ENCODE assay signal across 18 cellular contexts in genomic region chr15:67130166-67130565, GRCh38.
DNase-seq lines count a peak whose midpoint lies in the region; ATAC-seq and TF ChIP-seq lines count a peak whose summit lies in the region.
"Had no signal": no experiment of that assay in that cellular context is flagged by ENCODE, and none has a peak within 500 bp of the region (broad histone marks: within the 10 kb centered on the region; RNA-seq: fewer than 3 reads in every experiment).

No MANE protein-coding gene starts in this region.

- peak overlapping the region; percentile 23 for H3K27ac Mint-ChIP-seq in MCF 10A (ENCODE audit: low read depth, unreplicated experiment)
- peak overlapping the region; percentile 99 for H3K27ac Mint-ChIP-seq in activated T-helper 17 cell treated with anti-CD3 and anti-CD28 coated beads, Interleukin-2, amount 50 U/mL, for 72 hours
- H3K27ac Mint-ChIP-seq in natural killer cell: peak overlapping the region; percentile 100
- no peak overlapping the region for H3K27ac Mint-ChIP-seq in HFFc6

- no peaks in the 10 kb centered on the region for H3K9me3 Mint-ChIP-seq in MCF 10A (ENCODE audit: unreplicated experiment)
- no peaks in the 10 kb centered on the region for H3K9me3 Mint-ChIP-seq in activated T-helper 17 cell treated with anti-CD3 and anti-CD28 coated beads, Interleukin-2, amount 50 U/mL, for 72 hours
- no peaks in the 10 kb centered on the region for H3K9me3 Mint-ChIP-seq in natural killer cell
- H3K9me3 Mint-ChIP-seq in HFFc6: no peaks in the 10 kb centered on the region
- H3K9me3 Mint-ChIP-seq: activated naive CD4-positive, alpha-beta T cell treated with anti-CD3 and anti-CD28 coated beads, Interleukin-2, amount 50 U/mL, for 72 hours had no signal

- intact Hi-C loops in MCF 10A (cut with micrococcal nuclease) (no loop called here), mammary epithelial cell (cut with micrococcal nuclease) (no loop called here), natural killer cell (cut with micrococcal nuclease) (loop anchor here (5.0 kb wide), 1 partner anchor 47 kb away; no protein-coding TSS in a partner anchor)

- no peak overlapping the region for H3K4me2 ChIP-seq in mammary epithelial cell (ENCODE audit: insufficient read depth, low read depth, low read length)

- in situ Hi-C loops in mammary epithelial cell (cut with MboI; ENCODE audit: low sequenced_read_pairs in 2 of 2): no loop called here

- H3K27me3 ChIP-seq in mammary epithelial cell (ENCODE audit: insufficient read depth, low read length): no peaks in the 10 kb centered on the region
- H3K27me3 ChIP-seq: SJCRH30, upper lobe of left lung had no signal

- DNase-seq in MCF 10A (ENCODE audit: unreplicated experiment): no peak
- no peak for DNase-seq in mammary epithelial cell
- no peak for DNase-seq in natural killer cell
- no peak for DNase-seq in DMS 273 (lab: John Stamatoyannopoulos, UW; ENCODE audit: unreplicated experiment)
- DNase-seq in NCI-H2081 treated with DMSO at 0.1 percent for 48 hours (lab: John Stamatoyannopoulos, UW): no peak
- no peak for DNase-seq in HFFc6
- no peak for DNase-seq in Ammon's horn (ENCODE audit: low spot score)
- DNase-seq: activated CD4-positive, alpha-beta T cell treated with anti-CD3 and anti-CD28 coated beads for 36 hours; activated T-cell treated with anti-CD3 and anti-CD28 coated beads for 4 hours; NCI-H2029 treated with DMSO at 0.1 percent for 48 hours; NCI-H524; SJCRH30; stimulated activated naive CD4-positive, alpha-beta T cell treated with Interleukin-2 at 50 U/mL for 16 hours had no signal

- 94% methylated on average over 11 of the region's 12 CpGs for whole genome bisulfite sequencing in mammary epithelial cell (ENCODE audit: low coverage, missing lambda C conversion rate)

- peaks cover 3% of the 10 kb centered on the region for H3K36me3 ChIP-seq in mammary epithelial cell (ENCODE audit: insufficient read depth, low read length)
- H3K36me3 ChIP-seq: upper lobe of left lung had no signal

- H3K27me3 Mint-ChIP-seq in MCF 10A (ENCODE audit: insufficient read depth, unreplicated experiment) (no peaks in the 10 kb centered on the region), natural killer cell (ENCODE audit: low read depth in 2 of 2) (no peaks in the 10 kb centered on the region), HFFc6 (ENCODE audit: insufficient read depth) (peaks cover 15% of the 10 kb centered on the region)
- no peaks in the 10 kb centered on the region for H3K27me3 Mint-ChIP-seq in activated T-helper 17 cell treated with anti-CD3 and anti-CD28 coated beads, Interleukin-2, amount 50 U/mL, for 72 hours
- H3K27me3 Mint-ChIP-seq: activated CD4-positive, alpha-beta T cell treated with anti-CD3 and anti-CD28 coated beads for 36 hours had no signal

- ATAC-seq in activated T-helper 17 cell treated with anti-CD3 and anti-CD28 coated beads, Interleukin-2, amount 50 U/mL, for 72 hours (replicated peaks): no peak
- ATAC-seq in natural killer cell: no peak
- ATAC-seq: activated CD4-positive, alpha-beta T cell treated with anti-CD3 and anti-CD28 coated beads for 36 hours; activated naive CD4-positive, alpha-beta T cell treated with anti-CD3 and anti-CD28 coated beads, Interleukin-2, amount 50 U/mL, for 72 hours; GM12878; K562 had no signal

- H3K79me2 ChIP-seq in mammary epithelial cell (ENCODE audit: insufficient read depth, low read length): peaks cover 86% of the 10 kb centered on the region

- no peak overlapping the region for H3K9ac ChIP-seq in mammary epithelial cell (ENCODE audit: insufficient read depth, low read length)

- BruUV-seq in MCF 10A (replicated peaks; lab: Mats Ljungman, UMichigan) (no TSS peak), mammary epithelial cell (replicated peaks; lab: Mats Ljungman, UMichigan) (no TSS peak)

- peaks cover 60% of the 10 kb centered on the region for H3K4me1 ChIP-seq in mammary epithelial cell (ENCODE audit: insufficient read depth, low read length)

- dilution Hi-C loops in mammary epithelial cell (cut with HindIII; ENCODE audit: low sequenced_read_pairs): no loop called here

- POLR2A ChIA-PET in MCF 10A (lab: Yijun Ruan, JAX): interaction anchor here (0.6 to 4.5 kb wide), 2 partner anchors 12 to 49 kb away, joined by 3 to 20 read pairs; no protein-coding TSS in a partner anchor

- H3K9me3 ChIP-seq in mammary epithelial cell (replicated peaks; ENCODE audit: insufficient read depth, low read length): no peaks in the 10 kb centered on the region
- H3K9me3 ChIP-seq: SJCRH30, upper lobe of left lung had no signal

- CTCF ChIA-PET in MCF 10A (lab: Yijun Ruan, JAX) (interaction anchor here (0.9 kb wide), 1 partner anchor 12 kb away, joined by 3 read pairs; no protein-coding TSS in a partner anchor), mammary epithelial cell (lab: Charles Lee; ENCODE audit: low non-redundant PET) (no interaction called here)

- peaks cover 13% of the 10 kb centered on the region for H3K36me3 Mint-ChIP-seq in MCF 10A (ENCODE audit: insufficient read depth, unreplicated experiment)
- peaks cover 55% of the 10 kb centered on the region for H3K36me3 Mint-ChIP-seq in activated T-helper 17 cell treated with anti-CD3 and anti-CD28 coated beads, Interleukin-2, amount 50 U/mL, for 72 hours (ENCODE audit: low read depth)
- peaks cover 6% of the 10 kb centered on the region for H3K36me3 Mint-ChIP-seq in natural killer cell
- H3K36me3 Mint-ChIP-seq in HFFc6 (ENCODE audit: low read depth): peaks cover 58% of the 10 kb centered on the region

- H4K20me1 ChIP-seq in mammary epithelial cell (ENCODE audit: insufficient read depth, low read length): no peaks in the 10 kb centered on the region

- no peak overlapping the region for H2AFZ ChIP-seq in mammary epithelial cell (ENCODE audit: low read depth, low read length)

- no peak overlapping the region for H3K27ac ChIP-seq in mammary epithelial cell (ENCODE audit: insufficient read depth, low read depth, low read length)
- H3K27ac ChIP-seq: SJCRH30, upper lobe of left lung had no signal

- TF ChIP-seq CTCF in MCF 10A (IDR thresholded peaks at IDR 0.05; ENCODE audit: unreplicated experiment) (no peak), mammary epithelial cell (conservative IDR thresholded peaks at IDR 0.05 in 1 of 2, IDR thresholded peaks at IDR 0.05 in 1 of 2; ENCODE audit: extremely low read depth in 1 of 2, insufficient read depth in 1 of 2, low read depth in 1 of 2, low read length in 2 of 2) (no peak), natural killer cell (IDR thresholded peaks at IDR 0.05) (no peak), HFFc6 (IDR thresholded peaks at IDR 0.05) (no peak)

- H3K4me3 Mint-ChIP-seq in MCF 10A (ENCODE audit: unreplicated experiment) (no peak overlapping the region), natural killer cell (no peak overlapping the region), HFFc6 (no peak overlapping the region)
- H3K4me3 Mint-ChIP-seq in activated T-helper 17 cell treated with anti-CD3 and anti-CD28 coated beads, Interleukin-2, amount 50 U/mL, for 72 hours: peak overlapping the region; percentile 99
- H3K4me3 Mint-ChIP-seq: activated CD4-positive, alpha-beta T cell treated with anti-CD3 and anti-CD28 coated beads for 36 hours had no signal

- H3K4me3 ChIP-seq in mammary epithelial cell (replicated peaks in 1 of 3; ENCODE audit: insufficient read depth in 1 of 3, low read depth in 2 of 3, low read length in 3 of 3): no peak overlapping the region
- H3K4me3 ChIP-seq: GM12878, K562, SJCRH30, upper lobe of left lung had no signal

- H3K4me1 Mint-ChIP-seq in MCF 10A (ENCODE audit: insufficient read depth, unreplicated experiment) (peaks cover 45% of the 10 kb centered on the region), natural killer cell (peaks cover 65 to 70% of the 10 kb centered on the region in 2 donors), HFFc6 (ENCODE audit: low read depth) (peaks cover 100% of the 10 kb centered on the region)
- H3K4me1 Mint-ChIP-seq in activated T-helper 17 cell treated with anti-CD3 and anti-CD28 coated beads, Interleukin-2, amount 50 U/mL, for 72 hours: peaks cover 73% of the 10 kb centered on the region
